In the genomic region with DNA sequence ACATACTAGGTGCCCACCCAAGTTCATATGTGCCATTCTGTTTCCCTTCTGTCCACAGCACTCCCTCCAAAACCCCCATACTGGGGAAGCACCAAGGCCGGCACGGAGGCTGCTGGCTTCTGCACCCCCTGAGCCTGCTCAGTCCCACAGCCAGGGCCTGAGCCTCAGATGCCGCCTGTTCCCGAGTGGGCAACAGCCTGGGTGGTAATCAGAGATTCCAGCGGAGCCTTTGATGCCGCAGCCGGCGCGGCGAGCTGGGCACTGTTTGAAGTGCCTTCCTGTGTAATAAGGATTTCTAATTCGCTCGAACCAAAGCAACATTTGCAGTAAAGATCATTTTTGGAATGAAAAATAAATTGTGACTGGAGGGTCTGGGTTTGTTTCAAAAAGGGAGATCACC, we compare ENCODE assay signal across 1 cellular context.
TF ChIP-seq lines count a peak whose summit lies in the region.

No MANE protein-coding gene starts in this region.

TF ChIP-seq in IMR-90, 13 proteins besides CTCF, POLR2A, EP300 and RAD21 (continued from another document):
- TF ChIP-seq, protein P1, sequence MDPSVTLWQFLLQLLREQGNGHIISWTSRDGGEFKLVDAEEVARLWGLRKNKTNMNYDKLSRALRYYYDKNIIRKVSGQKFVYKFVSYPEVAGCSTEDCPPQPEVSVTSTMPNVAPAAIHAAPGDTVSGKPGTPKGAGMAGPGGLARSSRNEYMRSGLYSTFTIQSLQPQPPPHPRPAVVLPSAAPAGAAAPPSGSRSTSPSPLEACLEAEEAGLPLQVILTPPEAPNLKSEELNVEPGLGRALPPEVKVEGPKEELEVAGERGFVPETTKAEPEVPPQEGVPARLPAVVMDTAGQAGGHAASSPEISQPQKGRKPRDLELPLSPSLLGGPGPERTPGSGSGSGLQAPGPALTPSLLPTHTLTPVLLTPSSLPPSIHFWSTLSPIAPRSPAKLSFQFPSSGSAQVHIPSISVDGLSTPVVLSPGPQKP (IDR thresholded peaks at IDR 0.05; ENCODE audit: borderline replicate concordance, low read depth, low read length), result no peak
- no peak for TF ChIP-seq MAFK (IDR thresholded peaks at IDR 0.05; ENCODE audit: low read depth, low read length)
- no peak for TF ChIP-seq SMC3 (IDR thresholded peaks at IDR 0.05; ENCODE audit: low read depth, low read length)
- no peak for TF ChIP-seq FOS (IDR thresholded peaks at IDR 0.05; ENCODE audit: low read depth, low read length)
- no peak for TF ChIP-seq BHLHE40 (IDR thresholded peaks at IDR 0.05; ENCODE audit: low read depth, low read length)
- no peak for TF ChIP-seq CEBPB (IDR thresholded peaks at IDR 0.05; ENCODE audit: low read depth, low read length)
- no peak for TF ChIP-seq NFE2L2 (IDR thresholded peaks at IDR 0.05; ENCODE audit: low read depth, low read length)
- TF ChIP-seq RCOR1 (IDR thresholded peaks at IDR 0.05; ENCODE audit: insufficient replicate concordance, low read length), result no peak
- no peak for TF ChIP-seq MXI1 (IDR thresholded peaks at IDR 0.05; ENCODE audit: borderline replicate concordance, low read depth, low read length)
- TF ChIP-seq RFX5 (IDR thresholded peaks at IDR 0.05; ENCODE audit: low read depth, low read length), result no peak
